ENCODE assay signal across 15 cellular contexts in genomic region chr14:88030079-88030478, GRCh38. TPM values are rescaled to one million over a fixed set of nuclear protein-coding genes. Genes with fewer than 3 reads are reported as not detected.
DNase-seq lines count a peak whose midpoint lies in the region; ATAC-seq lines count a peak whose summit lies in the region.
"Had no signal": no experiment of that assay in that cellular context is flagged by ENCODE, and none has a peak within 500 bp of the region (broad histone marks: within the 10 kb centered on the region; RNA-seq: fewer than 3 reads in every experiment).

No MANE protein-coding gene starts in this region.

- DNase-seq in Right ventricle myocardium superior (no peak), right cardiac atrium (no peak), NOMO-1 treated with DMSO at 0.1 percent for 48 hours (lab: John Stamatoyannopoulos, UW; ENCODE audit: unreplicated experiment) (peak; percentile 80), NCI-H1694 (lab: John Stamatoyannopoulos, UW) (no peak)
- no peak for DNase-seq in activated naive CD8-positive, alpha-beta T cell treated with anti-CD3 and anti-CD28 coated beads, Interleukin-2, amount 50 U/mL, for 24 hours
- DNase-seq: left cardiac atrium, NCI-H2081, NCI-H526, Peyer's patch had no signal

- WGBS in right cardiac atrium, result 29% methylated on average over 1 of the region's 1 CpG

- no peaks in the 10 kb centered on the region for H3K27me3 ChIP-seq in right cardiac atrium (ENCODE audit: control insufficient read depth, insufficient read depth)
- H3K27me3 ChIP-seq: Peyer's patch had no signal

- peak overlapping the region; percentile 37 for H3K27ac Mint-ChIP-seq in activated naive CD8-positive, alpha-beta T cell treated with anti-CD3 and anti-CD28 coated beads, Interleukin-2, amount 50 U/mL, for 24 hours
- H3K27ac Mint-ChIP-seq: brain; dendritic cell treated with granulocyte-macrophage colony-stimulating factor and Interleukin-4, amounts not matched to agents 40 ng/mL and 50 ng/mL, for 4 days; GM23338 had no signal

- intact Hi-C loops in Right ventricle myocardium superior (cut with DNase I) (no loop called here), right cardiac atrium (cut with DNase I) (no loop called here)

- peaks cover 4% of the 10 kb centered on the region for H3K36me3 Mint-ChIP-seq in activated naive CD8-positive, alpha-beta T cell treated with anti-CD3 and anti-CD28 coated beads, Interleukin-2, amount 50 U/mL, for 24 hours (ENCODE audit: low read depth)
- H3K36me3 Mint-ChIP-seq: brain had no signal

- no peaks in the 10 kb centered on the region for H3K27me3 Mint-ChIP-seq in activated naive CD8-positive, alpha-beta T cell treated with anti-CD3 and anti-CD28 coated beads, Interleukin-2, amount 50 U/mL, for 24 hours
- H3K27me3 Mint-ChIP-seq: dendritic cell treated with granulocyte-macrophage colony-stimulating factor and Interleukin-4, amounts not matched to agents 40 ng/mL and 50 ng/mL, for 4 days had no signal

- no peak overlapping the region for H3K4me3 ChIP-seq in right cardiac atrium (ENCODE audit: low read length)
- H3K4me3 ChIP-seq: GM23338, Peyer's patch had no signal

- no peaks in the 10 kb centered on the region for H3K9me3 Mint-ChIP-seq in activated naive CD8-positive, alpha-beta T cell treated with anti-CD3 and anti-CD28 coated beads, Interleukin-2, amount 50 U/mL, for 24 hours
- H3K9me3 Mint-ChIP-seq: dendritic cell treated with granulocyte-macrophage colony-stimulating factor and Interleukin-4, amounts not matched to agents 40 ng/mL and 50 ng/mL, for 4 days; GM23338 had no signal

- no peaks in the 10 kb centered on the region for H3K4me1 ChIP-seq in right cardiac atrium (ENCODE audit: control insufficient read depth, insufficient read depth, low read length)

- peaks cover 54% of the 10 kb centered on the region for H3K4me1 Mint-ChIP-seq in activated naive CD8-positive, alpha-beta T cell treated with anti-CD3 and anti-CD28 coated beads, Interleukin-2, amount 50 U/mL, for 24 hours
- H3K4me1 Mint-ChIP-seq: brain had no signal

- H3K9me3 ChIP-seq in right cardiac atrium (ENCODE audit: control insufficient read depth, low read length), result no peaks in the 10 kb centered on the region
- H3K9me3 ChIP-seq: Peyer's patch had no signal

- no peak overlapping the region for H3K4me3 Mint-ChIP-seq in activated naive CD8-positive, alpha-beta T cell treated with anti-CD3 and anti-CD28 coated beads, Interleukin-2, amount 50 U/mL, for 24 hours
- H3K4me3 Mint-ChIP-seq: brain; dendritic cell treated with granulocyte-macrophage colony-stimulating factor and Interleukin-4, amounts not matched to agents 40 ng/mL and 50 ng/mL, for 4 days; GM23338 had no signal

- H3K27ac ChIP-seq in right cardiac atrium (ENCODE audit: low read length), result no peak overlapping the region
- H3K27ac ChIP-seq: epithelial cell of prostate, Peyer's patch had no signal

- peak; percentile 48 for ATAC-seq in Right ventricle myocardium superior (ENCODE audit: poor library complexity)
- ATAC-seq in right cardiac atrium, result no peak
- no peak for ATAC-seq in activated naive CD8-positive, alpha-beta T cell treated with anti-CD3 and anti-CD28 coated beads, Interleukin-2, amount 50 U/mL, for 24 hours
- no peak for ATAC-seq in GM19455 (IDR thresholded peaks at IDR 0.05; ENCODE audit: unreplicated experiment)
- no peak for ATAC-seq in HG03039 (IDR thresholded peaks at IDR 0.05; ENCODE audit: unreplicated experiment)
- ATAC-seq: GM23338 had no signal

RNA-seq across cellular contexts. Expression of gene GPR65, which starts 25.1 kb away (rescaled TPM):
- total RNA-seq in Right ventricle myocardium superior (0.38 TPM), right cardiac atrium (1 to 10 TPM in 3 of 4 donors, under 1 TPM in 1; 0.99 to 2.5 (median 1.2) TPM)
- 0.25 TPM for polyA plus RNA-seq in right cardiac atrium
- total RNA-seq: GM23338 had no signal
- polyA plus RNA-seq: GM23338 had no signal

RNA-seq across cellular contexts. Expression of gene GALC, which starts 37.1 kb away (rescaled TPM):
- total RNA-seq in Right ventricle myocardium superior (12.0 TPM), right cardiac atrium (10 to 100 TPM; 19.5 to 20.8 (median 20.4) TPM)
- polyA plus RNA-seq in right cardiac atrium, result 9.9 TPM
